In the genomic region with DNA sequence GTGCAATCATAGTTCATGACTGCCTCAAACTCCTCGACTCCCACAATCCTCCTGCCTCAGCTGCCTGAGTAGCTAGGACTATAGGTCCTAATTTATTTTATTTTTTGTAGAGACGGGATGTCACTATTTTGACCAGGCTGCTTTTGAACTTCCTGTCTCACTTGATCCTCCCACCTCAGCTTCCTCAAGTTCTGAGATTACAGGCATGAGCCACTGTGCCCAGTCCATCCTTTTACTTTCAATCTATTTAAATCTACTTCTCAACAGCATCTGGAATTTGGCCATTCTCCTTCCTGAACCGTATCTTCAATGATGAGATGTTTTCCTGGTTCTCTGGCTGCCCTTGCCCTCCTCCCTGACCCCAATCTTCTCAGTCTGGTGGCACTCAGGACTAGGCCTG, we compare ENCODE assay signal across 10 cellular contexts. TPM values are rescaled to one million over a fixed set of nuclear protein-coding genes. Genes with fewer than 3 reads are reported as not detected.
DNase-seq lines count a peak whose midpoint lies in the region; TF ChIP-seq lines count a peak whose summit lies in the region.
"Had no signal": no experiment of that assay in that cellular context is flagged by ENCODE, and none has a peak within 500 bp of the region (broad histone marks: within the 10 kb centered on the region; RNA-seq: fewer than 3 reads in every experiment).

No MANE protein-coding gene starts in this region.

- no peak overlapping the region for H3K4me3 Mint-ChIP-seq in chondrocyte (ENCODE audit: unreplicated experiment)
- H3K4me3 Mint-ChIP-seq in progenitor cell of endocrine pancreas (ENCODE audit: low read depth): peak overlapping the region; percentile 87

- TF ChIP-seq CTCF in chondrocyte (IDR thresholded peaks at IDR 0.05) (no peak), progenitor cell of endocrine pancreas (IDR thresholded peaks at IDR 0.05; ENCODE audit: unreplicated experiment) (no peak)

- H3K9me3 Mint-ChIP-seq in chondrocyte (ENCODE audit: low read depth) (no peaks in the 10 kb centered on the region), progenitor cell of endocrine pancreas (ENCODE audit: low read depth) (no peaks in the 10 kb centered on the region)

- no peaks in the 10 kb centered on the region for H3K4me1 ChIP-seq in NT2/D1 (ENCODE audit: insufficient read depth, insufficient read length)

- H3K4me3 ChIP-seq in NT2/D1 (ENCODE audit: insufficient read length, low read depth): no peak overlapping the region

- H3K36me3 ChIP-seq in NT2/D1 (ENCODE audit: insufficient read depth, insufficient read length, low read length): no peaks in the 10 kb centered on the region
- H3K36me3 ChIP-seq: sigmoid colon had no signal

- H3K27ac Mint-ChIP-seq in chondrocyte (ENCODE audit: unreplicated experiment): peak overlapping the region; percentile 49
- H3K27ac Mint-ChIP-seq in progenitor cell of endocrine pancreas: peak overlapping the region; percentile 94

- H3K27me3 ChIP-seq in NT2/D1 (ENCODE audit: insufficient read depth, insufficient read length): peaks cover 14% of the 10 kb centered on the region

- H3K4me1 Mint-ChIP-seq in chondrocyte (ENCODE audit: low read depth) (peaks cover 31% of the 10 kb centered on the region), progenitor cell of endocrine pancreas (ENCODE audit: low read depth) (peaks cover 24% of the 10 kb centered on the region)

- H3K9me3 ChIP-seq in NT2/D1 (ENCODE audit: insufficient read depth, low read length): no peaks in the 10 kb centered on the region

- H3K27me3 Mint-ChIP-seq in chondrocyte (ENCODE audit: low read depth) (no peaks in the 10 kb centered on the region), progenitor cell of endocrine pancreas (no peaks in the 10 kb centered on the region)

- no peaks in the 10 kb centered on the region for H3K36me3 Mint-ChIP-seq in chondrocyte (ENCODE audit: low read depth)
- H3K36me3 Mint-ChIP-seq in progenitor cell of endocrine pancreas (ENCODE audit: insufficient read depth): no peaks in the 10 kb centered on the region

- H3K9ac ChIP-seq in NT2/D1 (ENCODE audit: insufficient read length, low read depth): peak overlapping the region; percentile 1

- peak; percentile 28 for DNase-seq in SKM-1 treated with dmso at 0.1 percent for 144 hours (lab: John Stamatoyannopoulos, UW; ENCODE audit: unreplicated experiment)
- DNase-seq in SKM-1 (lab: John Stamatoyannopoulos, UW; ENCODE audit: unreplicated experiment): no peak
- DNase-seq in NT2/D1 (ENCODE audit: low read depth, low spot score): no peak
- DNase-seq in chondrocyte (ENCODE audit: low spot score): no peak
- no peak for DNase-seq in progenitor cell of endocrine pancreas (ENCODE audit: low spot score, unreplicated experiment)
- DNase-seq in NCI-H524 treated with DMSO at 0.1 percent for 48 hours (lab: John Stamatoyannopoulos, UW): no peak
- DNase-seq in cerebellar nuclear complex (lab: John Stamatoyannopoulos, UW): no peak
- DNase-seq in 8988T: no peak
- DNase-seq: amygdala, sigmoid colon had no signal

RNA-seq across cellular contexts. Expression of a gene that starts 12.2 kb away (rescaled TPM):
- 0.07 TPM in 1 of 3 replicates, not detected in the others for total RNA-seq in chondrocyte
- total RNA-seq in progenitor cell of endocrine pancreas: 0.07 and 0.77 TPM in 2 replicates

RNA-seq across cellular contexts. Expression of a gene that starts 12.3 kb away (rescaled TPM):
- total RNA-seq in chondrocyte (54.0 to 85.0 TPM (median 82.2 TPM) in 3 replicates), progenitor cell of endocrine pancreas (39.2 and 48.5 TPM in 2 replicates)

RNA-seq across cellular contexts. Expression of a gene that starts 40.0 kb away (rescaled TPM):
- 105 to 117 TPM (median 106 TPM) in 3 replicates for total RNA-seq in chondrocyte
- total RNA-seq in progenitor cell of endocrine pancreas: 56.1 and 57.7 TPM in 2 replicates

RNA-seq across cellular contexts. Expression of a gene that starts 43.1 kb away (rescaled TPM):
- not detected in 3 replicates for total RNA-seq in chondrocyte
- 0.89 and 1.00 TPM in 2 replicates for total RNA-seq in progenitor cell of endocrine pancreas

RNA-seq across cellular contexts. Expression of a gene that starts 45.1 kb away (rescaled TPM):
- total RNA-seq in chondrocyte: not detected in 3 replicates
- total RNA-seq in progenitor cell of endocrine pancreas: not detected in 2 replicates
- total RNA-seq: sigmoid colon had no signal
